In the genomic region with DNA sequence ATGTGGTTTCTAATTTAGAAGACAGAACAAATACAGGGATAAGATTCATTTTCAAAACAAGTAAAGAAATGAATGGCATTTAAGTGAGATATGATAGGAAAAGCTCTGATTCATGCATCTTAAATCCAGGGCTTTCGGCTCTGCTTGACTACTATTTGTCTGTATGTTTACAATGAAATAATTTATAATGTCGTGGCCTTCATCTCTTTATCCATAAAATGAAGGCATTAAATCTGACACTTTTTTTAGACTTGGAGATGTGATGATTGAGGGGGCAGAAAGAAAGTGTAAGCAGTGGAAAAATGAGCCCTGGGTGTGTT, we compare ENCODE assay signal across 21 cellular contexts.
"Had no signal": no experiment of that assay in that cellular context is flagged by ENCODE, and none has a peak within 500 bp of the region (broad histone marks: within the 10 kb centered on the region; RNA-seq: fewer than 3 reads in every experiment).

No MANE protein-coding gene starts in this region.

- H3K27ac ChIP-seq: adrenal gland, foreskin keratinocyte, prostate gland, right atrium auricular region, thyroid gland, upper lobe of right lung had no signal

- H3K27me3 ChIP-seq: adrenal gland, foreskin keratinocyte, right atrium auricular region, thyroid gland, upper lobe of right lung had no signal

- H3K4me1 ChIP-seq: adrenal gland, prostate gland had no signal

- H3K9me3 ChIP-seq: adrenal gland, prostate gland, right atrium auricular region, thyroid gland, upper lobe of right lung had no signal

- H3K36me3 ChIP-seq: adrenal gland, prostate gland, right atrium auricular region, thyroid gland, upper lobe of right lung had no signal

- FAIRE-seq: endometrium, kidney had no signal

- ATAC-seq: activated CD4-positive, alpha-beta T cell treated with anti-CD3 and anti-CD28 coated beads for 36 hours; activated T-cell treated with anti-CD3 and anti-CD28 coated beads, Interleukin-2, amount 50 U/mL, for 4 hours; foreskin keratinocyte; naive thymus-derived CD4-positive, alpha-beta T cell; T-cell; upper lobe of right lung had no signal

- H3K4me3 ChIP-seq: adrenal gland, lung, prostate gland, right atrium auricular region, thyroid gland, upper lobe of right lung had no signal

- DNase-seq: activated CD4-positive, alpha-beta T cell treated with anti-CD3 and anti-CD28 coated beads for 36 hours; activated CD4-positive, alpha-beta T cell treated with anti-CD3 and anti-CD28 coated beads, Interleukin-2, amount 50 U/mL, for 48 hours; activated CD8-positive, alpha-beta memory T cell treated with anti-CD3 and anti-CD28 coated beads, Interleukin-2, amount 50 U/mL, for 48 hours; activated naive CD4-positive, alpha-beta T cell; activated T-cell treated with anti-CD3 and anti-CD28 coated beads, Interleukin-2, amount 50 U/mL, for 4 hours; adrenal gland; cerebellar nuclear complex; cortex of kidney; foreskin keratinocyte; kidney; naive thymus-derived CD4-positive, alpha-beta T cell; occipital lobe; stimulated activated CD4-positive, alpha-beta T cell treated with anti-CD3 and anti-CD28 coated beads, Interleukin-1b, Interleukin-23, amount 100 ng/mL, for 48 hours; substantia nigra; T-cell; thyroid gland; upper lobe of right lung had no signal
